Comparison of ENCODE assay signal across 10 cellular contexts in genomic region chr1:204296431-204296988, GRCh38.
DNase-seq lines count a peak whose midpoint lies in the region; ATAC-seq and TF ChIP-seq lines count a peak whose summit lies in the region.
"Had no signal": no experiment of that assay in that cellular context is flagged by ENCODE, and none has a peak within 500 bp of the region (broad histone marks: within the 10 kb centered on the region; RNA-seq: fewer than 3 reads in every experiment).

No MANE protein-coding gene starts in this region.

- peak overlapping the region; percentile 52 for H3K4me3 Mint-ChIP-seq in progenitor cell of endocrine pancreas (ENCODE audit: low read depth)

- H3K27me3 Mint-ChIP-seq in progenitor cell of endocrine pancreas: no peaks in the 10 kb centered on the region

- H3K27ac Mint-ChIP-seq in progenitor cell of endocrine pancreas: peak overlapping the region; percentile 75

- no peaks in the 10 kb centered on the region for H3K36me3 Mint-ChIP-seq in progenitor cell of endocrine pancreas (ENCODE audit: insufficient read depth)

- TF ChIP-seq CTCF in foreskin fibroblast (IDR thresholded peaks at IDR 0.05; ENCODE audit: low read depth, low read length): no peak
- TF ChIP-seq CTCF in progenitor cell of endocrine pancreas (IDR thresholded peaks at IDR 0.05; ENCODE audit: unreplicated experiment): no peak

- no peaks in the 10 kb centered on the region for H3K36me3 ChIP-seq in SJCRH30

- peaks cover 26% of the 10 kb centered on the region for H3K4me1 Mint-ChIP-seq in progenitor cell of endocrine pancreas (ENCODE audit: low read depth)

- DNase-seq in CMK (ENCODE audit: low read depth): peak; percentile 86
- peak; percentile 84 to 89 for DNase-seq in SJCRH30
- DNase-seq in foreskin fibroblast: peak; percentile 77 to 84
- no peak for DNase-seq in progenitor cell of endocrine pancreas (ENCODE audit: low spot score, unreplicated experiment)
- no peak for DNase-seq in NCI-H128 (lab: John Stamatoyannopoulos, UW; ENCODE audit: unreplicated experiment)
- DNase-seq in NCI-H2171 treated with DMSO at 0.1 percent for 48 hours (lab: John Stamatoyannopoulos, UW): no peak
- DNase-seq in stimulated activated CD4-positive, alpha-beta T cell treated with anti-CD3 and anti-CD28 coated beads, Interleukin-12 subunit alpha, Interleukin-12 subunit beta, amount 100 ng/mL, for 4 hours: no peak
- DNase-seq: H7, NCI-H1048 had no signal

- H3K9me3 Mint-ChIP-seq in progenitor cell of endocrine pancreas (ENCODE audit: low read depth): no peaks in the 10 kb centered on the region

- H3K27me3 ChIP-seq in SJCRH30: no peaks in the 10 kb centered on the region

- no peak overlapping the region for H3K4me3 ChIP-seq in SJCRH30
- no peak overlapping the region for H3K4me3 ChIP-seq in foreskin fibroblast (ENCODE audit: low read depth in 1 of 2, low read length in 2 of 2)

- peaks cover 63% of the 10 kb centered on the region for H3K4me1 ChIP-seq in SJCRH30

- no peak for ATAC-seq in GM18873 (IDR thresholded peaks at IDR 0.05; ENCODE audit: low FRiP score, unreplicated experiment)

- peak overlapping the region; percentile 27; the same call in 1 of the 2 replicates for H3K27ac ChIP-seq in SJCRH30

- H3K9me3 ChIP-seq in SJCRH30 (replicated peaks): no peaks in the 10 kb centered on the region

Comparison
In these comparisons a context has a peak if more than half of its experiments do, and no peak if none do; other contexts are left out.
1. DNase-seq: peak in CMK (single experiment), SJCRH30 (2 of 2) and foreskin fibroblast (2 of 2); none in progenitor cell of endocrine pancreas (single experiment), NCI-H128 (single experiment), NCI-H2171 treated with DMSO at 0.1 percent for 48 hours (single experiment) and stimulated activated CD4-positive, alpha-beta T cell treated with anti-CD3 and anti-CD28 coated beads, Interleukin-12 subunit alpha, Interleukin-12 subunit beta, amount 100 ng/mL, for 4 hours (single experiment).